15 cellular contexts compared by ENCODE assay signal in the genomic region with DNA sequence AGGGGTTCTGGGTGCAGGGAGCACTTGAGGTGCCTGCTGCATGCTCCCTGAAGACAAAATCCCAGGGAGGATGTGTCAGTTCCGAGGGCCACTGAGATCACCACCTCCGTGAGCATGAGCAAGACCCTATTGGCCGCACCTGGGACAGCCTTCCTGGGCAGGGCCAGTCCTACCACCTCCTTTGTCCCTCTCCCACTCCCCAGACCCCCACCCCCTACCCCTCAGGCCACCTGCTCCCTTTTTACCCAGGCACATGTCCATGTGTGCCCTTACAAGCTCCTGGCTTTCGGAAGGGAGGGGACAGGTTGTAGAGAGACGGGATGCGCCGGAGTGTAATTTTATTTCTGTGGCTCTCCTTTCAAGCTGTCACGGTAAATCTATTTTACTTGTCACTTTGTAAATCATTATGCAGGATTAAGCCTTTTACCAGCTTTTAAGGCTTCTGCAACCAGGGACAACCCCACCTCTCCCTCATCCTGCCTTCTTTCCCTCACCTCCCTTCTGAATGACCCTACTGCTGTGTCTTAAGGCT. TPM values are rescaled to one million over a fixed set of nuclear protein-coding genes. Genes with fewer than 3 reads are reported as not detected.
DNase-seq lines count a peak whose midpoint lies in the region; ATAC-seq and TF ChIP-seq lines count a peak whose summit lies in the region.
"Had no signal": no experiment of that assay in that cellular context is flagged by ENCODE, and none has a peak within 500 bp of the region (broad histone marks: within the 10 kb centered on the region; RNA-seq: fewer than 3 reads in every experiment).

No MANE protein-coding gene starts in this region.

- H3F3A ChIP-seq in GM23248 (ENCODE audit: insufficient read depth): no peaks in the 10 kb centered on the region

- no peaks in the 10 kb centered on the region for H3K27me3 Mint-ChIP-seq in nephron (ENCODE audit: low read depth)
- peaks cover 34 to 36% of the 10 kb centered on the region in 2 donors for H3K27me3 Mint-ChIP-seq in stimulated activated naive B cell treated with anti-CD40 and anti-IgM and Interleukin-4, amounts not matched to agents 10 μg/mL and 1 μg/mL and 100 μg/mL, for 72 hours

- H4K20me1 ChIP-seq in BLaER1 (peaks cover 100% of the 10 kb centered on the region), GM23248 (ENCODE audit: insufficient read depth) (peaks cover 29% of the 10 kb centered on the region)

- H3K27ac ChIP-seq in BLaER1: peak overlapping the region; percentile 47
- H3K27ac ChIP-seq in GM23248: no peak overlapping the region
- H3K27ac ChIP-seq in RWPE1: peak overlapping the region; percentile 95
- H3K27ac ChIP-seq: parathyroid adenoma had no signal

- H3K4me3 ChIP-seq in BLaER1: no peak overlapping the region
- no peak overlapping the region for H3K4me3 ChIP-seq in GM23248

- no peaks in the 10 kb centered on the region for H3K9me3 Mint-ChIP-seq in nephron
- no peaks in the 10 kb centered on the region for H3K9me3 Mint-ChIP-seq in stimulated activated naive B cell treated with anti-CD40 and anti-IgM and Interleukin-4, amounts not matched to agents 10 μg/mL and 1 μg/mL and 100 μg/mL, for 72 hours
- H3K9me3 Mint-ChIP-seq: activated naive CD4-positive, alpha-beta T cell treated with anti-CD3 and anti-CD28 coated beads, Interleukin-2, amount 50 U/mL, for 72 hours; activated T-cell treated with anti-CD3 and anti-CD28 coated beads, Interleukin-2, amount 50 U/mL, for 72 hours had no signal

- TF ChIP-seq CTCF in RWPE1 (conservative IDR thresholded peaks at IDR 0.05; ENCODE audit: low read depth): no peak
- no peak for TF ChIP-seq CTCF in nephron (IDR thresholded peaks at IDR 0.05; ENCODE audit: unreplicated experiment in 3 of 3)

- CTCF ChIA-PET in RWPE1 (lab: Yijun Ruan, JAX): no interaction called here

- H3K79me2 ChIP-seq in GM23248 (ENCODE audit: insufficient read depth): peaks cover 100% of the 10 kb centered on the region

- DNase-seq in GM23248 (no peak), RWPE1 (ENCODE audit: low spot score) (no peak), HCEC 1CT (no peak), NCI-H1048 (lab: John Stamatoyannopoulos, UW) (no peak)
- DNase-seq in stimulated activated naive B cell treated with anti-CD40 and anti-IgM and Interleukin-4, amounts not matched to agents 10 μg/mL and 1 μg/mL and 100 μg/mL, for 72 hours: no peak
- DNase-seq: activated T-cell treated with anti-CD3 and anti-CD28 coated beads, Interleukin-2, amount 50 U/mL, for 72 hours; AML-193; GDM1; NCI-H1417 treated with DMSO at 0.1 percent for 48 hours had no signal

- H3K4me2 ChIP-seq in BLaER1 (peak overlapping the region; percentile 99), GM23248 (ENCODE audit: unreplicated experiment) (no peak overlapping the region)

- peaks cover 100% of the 10 kb centered on the region for H3K4me1 ChIP-seq in BLaER1
- peaks cover 17% of the 10 kb centered on the region for H3K4me1 ChIP-seq in GM23248 (ENCODE audit: insufficient read depth)

- no peak for ATAC-seq in HG02798 (IDR thresholded peaks at IDR 0.05; ENCODE audit: poor library complexity, unreplicated experiment)
- no peak for ATAC-seq in stimulated activated naive B cell treated with anti-CD40 and anti-IgM and Interleukin-4, amounts not matched to agents 10 μg/mL and 1 μg/mL and 100 μg/mL, for 72 hours (replicated peaks)
- ATAC-seq: activated naive CD4-positive, alpha-beta T cell treated with anti-CD3 and anti-CD28 coated beads, Interleukin-2, amount 50 U/mL, for 72 hours; activated T-cell treated with anti-CD3 and anti-CD28 coated beads, Interleukin-2, amount 50 U/mL, for 72 hours; HCT116 had no signal

- WGBS in GM23248 (ENCODE audit: low coverage in 1 of 2, low lambda C conversion rate in 2 of 2, missing lambda C conversion rate in 2 of 2), 2 experiments: 90 to 93% methylated on average over 8 of the region's 8 CpGs

- peak overlapping the region in 2 of 3 experiments; percentile 27 to 59 for H3K27ac Mint-ChIP-seq in nephron
- H3K27ac Mint-ChIP-seq in stimulated activated naive B cell treated with anti-CD40 and anti-IgM and Interleukin-4, amounts not matched to agents 10 μg/mL and 1 μg/mL and 100 μg/mL, for 72 hours: no peak overlapping the region
- H3K27ac Mint-ChIP-seq: activated naive CD4-positive, alpha-beta T cell treated with anti-CD3 and anti-CD28 coated beads, Interleukin-2, amount 50 U/mL, for 72 hours; activated T-cell treated with anti-CD3 and anti-CD28 coated beads, Interleukin-2, amount 50 U/mL, for 72 hours had no signal

- H3K9ac ChIP-seq in BLaER1 (peak overlapping the region; percentile 22; the same call in 1 of the 2 replicates), GM23248 (0 out of 2 replicates have a peak overlapping the region, but pooled peaks have one; percentile 22)
- H3K9ac ChIP-seq: parathyroid adenoma had no signal

- peaks cover 8% of the 10 kb centered on the region for H3K36me3 Mint-ChIP-seq in nephron (ENCODE audit: low read depth)
- H3K36me3 Mint-ChIP-seq in stimulated activated naive B cell treated with anti-CD40 and anti-IgM and Interleukin-4, amounts not matched to agents 10 μg/mL and 1 μg/mL and 100 μg/mL, for 72 hours: no peaks in the 10 kb centered on the region
- H3K36me3 Mint-ChIP-seq: activated naive CD4-positive, alpha-beta T cell treated with anti-CD3 and anti-CD28 coated beads, Interleukin-2, amount 50 U/mL, for 72 hours had no signal

- H3K4me1 Mint-ChIP-seq in nephron: peaks cover 67% of the 10 kb centered on the region
- peaks cover 50 to 69% of the 10 kb centered on the region in 2 donors for H3K4me1 Mint-ChIP-seq in stimulated activated naive B cell treated with anti-CD40 and anti-IgM and Interleukin-4, amounts not matched to agents 10 μg/mL and 1 μg/mL and 100 μg/mL, for 72 hours

- POLR2A ChIA-PET in RWPE1 (lab: Yijun Ruan, JAX; ENCODE audit: low non-redundant PET): no interaction called here

- H3K9me2 ChIP-seq in GM23248 (ENCODE audit: insufficient read depth): no peaks in the 10 kb centered on the region

- H3K27me3 ChIP-seq in BLaER1 (no peaks in the 10 kb centered on the region), GM23248 (replicated peaks; ENCODE audit: insufficient read depth) (no peaks in the 10 kb centered on the region)

- H3K4me3 Mint-ChIP-seq in nephron: no peak overlapping the region
- no peak overlapping the region for H3K4me3 Mint-ChIP-seq in stimulated activated naive B cell treated with anti-CD40 and anti-IgM and Interleukin-4, amounts not matched to agents 10 μg/mL and 1 μg/mL and 100 μg/mL, for 72 hours
- H3K4me3 Mint-ChIP-seq: activated T-cell treated with anti-CD3 and anti-CD28 coated beads, Interleukin-2, amount 50 U/mL, for 72 hours had no signal

- no peak overlapping the region for H2AFZ ChIP-seq in GM23248
- H2AFZ ChIP-seq: parathyroid adenoma had no signal

- H3K9me3 ChIP-seq in BLaER1: no peaks in the 10 kb centered on the region
- no peaks in the 10 kb centered on the region for H3K9me3 ChIP-seq in GM23248 (ENCODE audit: low read depth)

- H3K36me3 ChIP-seq in BLaER1: peaks cover 19% of the 10 kb centered on the region; the same call in 1 of the 2 replicates
- H3K36me3 ChIP-seq in GM23248 (ENCODE audit: low read depth): no peaks in the 10 kb centered on the region; the same call in 1 of the 2 replicates

- in situ Hi-C loops in GM23248 (cut with MboI): no loop called here

RNA-seq across cellular contexts. Expression of a gene that starts 20.9 kb away (rescaled TPM):
- total RNA-seq in GM23248 (2014; rRNA removed; shearing (Covaris generic)): 26.6 and 28.4 TPM in 2 replicates
- polyA plus RNA-seq in GM23248 (2016; fragmentation: Nextera tagmentation; extraction: Ambion mirVana): 20.9 and 21.9 TPM in 2 replicates
